Comparison of ENCODE assay signal across 1 cellular context in genomic region chr17:35243459-35244204, GRCh38.
TF ChIP-seq lines count a peak whose summit lies in the region.

No MANE protein-coding gene starts in this region.

TF ChIP-seq in H1, 55 proteins besides CTCF, POLR2A, EP300 and RAD21:
- TF ChIP-seq POU5F1 (IDR thresholded peaks at IDR 0.05; ENCODE audit: low read depth, low read length) (no peak), E2F6 (IDR thresholded peaks at IDR 0.05) (peak; percentile 70), KDM5A (IDR thresholded peaks at IDR 0.05; ENCODE audit: low read length) (no peak), ASH2L (IDR thresholded peaks at IDR 0.05; ENCODE audit: low read length) (peak; percentile 52), RFX5 (IDR thresholded peaks at IDR 0.05; ENCODE audit: borderline replicate concordance, low read depth, low read length) (no peak), SAP30 (IDR thresholded peaks at IDR 0.05; ENCODE audit: insufficient read depth, insufficient replicate concordance, low read length) (no peak), SIRT6 (IDR thresholded peaks at IDR 0.05; ENCODE audit: low read length) (no peak), NANOG (IDR thresholded peaks at IDR 0.05; ENCODE audit: insufficient read depth, low read depth, low read length, poor library complexity, severe bottlenecking) (no peak), POLR2AphosphoS5 (IDR thresholded peaks at IDR 0.05; ENCODE audit: low read depth, low read length) (no peak), ZNF274 (IDR thresholded peaks at IDR 0.05; ENCODE audit: borderline replicate concordance, extremely low read depth, low read length) (no peak), KDM1A (IDR thresholded peaks at IDR 0.05; ENCODE audit: borderline replicate concordance, low read length) (no peak)
- TF ChIP-seq, protein P1, sequence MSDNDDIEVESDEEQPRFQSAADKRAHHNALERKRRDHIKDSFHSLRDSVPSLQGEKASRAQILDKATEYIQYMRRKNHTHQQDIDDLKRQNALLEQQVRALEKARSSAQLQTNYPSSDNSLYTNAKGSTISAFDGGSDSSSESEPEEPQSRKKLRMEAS (IDR thresholded peaks at IDR 0.05): peak; percentile 48; the same call in 1 of the 2 replicates
- TF ChIP-seq, protein P2, sequence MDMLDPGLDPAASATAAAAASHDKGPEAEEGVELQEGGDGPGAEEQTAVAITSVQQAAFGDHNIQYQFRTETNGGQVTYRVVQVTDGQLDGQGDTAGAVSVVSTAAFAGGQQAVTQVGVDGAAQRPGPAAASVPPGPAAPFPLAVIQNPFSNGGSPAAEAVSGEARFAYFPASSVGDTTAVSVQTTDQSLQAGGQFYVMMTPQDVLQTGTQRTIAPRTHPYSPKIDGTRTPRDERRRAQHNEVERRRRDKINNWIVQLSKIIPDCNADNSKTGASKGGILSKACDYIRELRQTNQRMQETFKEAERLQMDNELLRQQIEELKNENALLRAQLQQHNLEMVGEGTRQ (IDR thresholded peaks at IDR 0.05; ENCODE audit: low read length): no peak
